ENCODE assay signal across 17 cellular contexts in the genomic region with DNA sequence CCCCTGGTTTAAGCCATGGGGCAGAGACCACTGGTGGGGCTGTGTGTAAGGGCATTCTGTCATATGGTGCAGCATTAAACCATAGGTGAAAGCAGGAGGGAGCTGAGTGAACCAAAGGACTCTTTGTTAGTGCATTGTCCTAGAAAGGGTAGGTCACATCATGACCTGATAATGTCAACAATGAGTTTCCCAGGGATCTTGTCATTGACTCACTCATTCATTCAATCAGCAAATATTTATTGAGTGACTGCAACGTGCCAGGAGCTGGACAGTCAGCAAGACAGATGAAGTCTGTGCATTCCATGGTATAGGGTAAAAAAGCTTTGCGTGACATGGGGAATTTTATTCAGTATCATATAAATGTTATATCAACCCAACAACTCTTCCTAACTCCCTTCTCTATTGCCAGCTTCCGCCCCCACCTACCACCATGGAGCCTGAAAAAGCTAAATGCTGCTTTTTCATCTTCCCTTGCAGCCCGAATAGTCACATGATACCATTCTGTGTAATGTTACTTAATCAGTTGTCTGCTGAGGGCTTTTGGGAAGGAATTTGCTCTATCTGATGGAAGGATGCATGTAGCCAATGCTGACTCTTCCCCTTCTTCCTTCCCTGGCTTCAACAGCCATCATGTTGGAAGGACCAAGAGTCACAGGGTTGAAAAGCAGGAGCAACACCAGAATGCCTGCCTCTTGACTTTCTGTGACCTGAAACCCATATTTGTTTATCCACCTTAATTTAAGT.
"Had no signal": no experiment of that assay in that cellular context is flagged by ENCODE, and none has a peak within 500 bp of the region (broad histone marks: within the 10 kb centered on the region; RNA-seq: fewer than 3 reads in every experiment).

No MANE protein-coding gene starts in this region.

- ATAC-seq: activated T-helper 17 cell treated with anti-CD3 and anti-CD28 coated beads, Interleukin-2, amount 50 U/mL, for 72 hours; esophagus mucosa; left lung; naive thymus-derived CD4-positive, alpha-beta T cell; stimulated activated memory B cell treated with anti-CD40 and anti-IgM and Interleukin-4, amounts not matched to agents 10 μg/mL and 1 μg/mL and 100 μg/mL, for 72 hours had no signal

- H3K36me3 ChIP-seq: cardiac muscle cell, left lung had no signal

- H3K4me1 ChIP-seq: parathyroid adenoma had no signal

- DNase-seq: activated CD4-positive, CD25-positive, alpha-beta regulatory T cell treated with anti-CD3 and anti-CD28 coated beads, Interleukin-2, amount 50 U/mL, for 72 hours; activated naive CD4-positive, alpha-beta T cell treated with Interleukin-2 at 50 U/mL for 16 hours; dorsolateral prefrontal cortex; endodermal cell; islet precursor cell; left lung; mammary epithelial cell; naive thymus-derived CD4-positive, alpha-beta T cell; retina; stimulated activated CD4-positive, alpha-beta T cell treated with anti-CD3 and anti-CD28 coated beads, Interleukin-12 subunit alpha, Interleukin-12 subunit beta, amount 100 ng/mL, for 4 hours; T1000 had no signal

- H3K79me2 ChIP-seq: parathyroid adenoma had no signal

- FAIRE-seq: astrocyte had no signal

- H3K9me3 ChIP-seq: left lung had no signal

- H3K27ac ChIP-seq: cardiac muscle cell, dorsolateral prefrontal cortex, left lung, parathyroid adenoma had no signal

- H2AFZ ChIP-seq: parathyroid adenoma had no signal

- H3K9ac ChIP-seq: parathyroid adenoma had no signal

- H3K4me3 ChIP-seq: cardiac muscle cell, dorsolateral prefrontal cortex, left lung had no signal

- H3K27me3 ChIP-seq: cardiac muscle cell, dorsolateral prefrontal cortex, left lung had no signal
